ENCODE assay signal across 1 cellular context in genomic region chr19:5536337-5536894, GRCh38.
TF ChIP-seq lines count a peak whose summit lies in the region.

No MANE protein-coding gene starts in this region.

TF ChIP-seq in HEK293, 187 proteins besides CTCF, POLR2A, EP300 and RAD21 (continued from another document and continues in another):
- TF ChIP-seq ZNF398 (tag by site-specific recombination; IDR thresholded peaks at IDR 0.05) (peak; percentile 33; the same call in 1 of the 2 replicates), ZNF121 (tag by site-specific recombination; IDR thresholded peaks at IDR 0.05) (no peak), ZNF837 (tag by site-specific recombination; IDR thresholded peaks at IDR 0.05) (no peak), ZNF626 (tag by site-specific recombination; IDR thresholded peaks at IDR 0.05) (no peak), ZNF394 (tag by site-specific recombination; IDR thresholded peaks at IDR 0.05; ENCODE audit: borderline replicate concordance) (no peak), GLIS2 (tag by site-specific recombination; IDR thresholded peaks at IDR 0.05) (peak; percentile 72), ZNF155 (tag by site-specific recombination; IDR thresholded peaks at IDR 0.05) (no peak), ZNF692 (tag by site-specific recombination; IDR thresholded peaks at IDR 0.05) (peak; percentile 22; the same call in 1 of the 2 replicates), KLF8 (tag by site-specific recombination; IDR thresholded peaks at IDR 0.05) (no peak), ZNF670 (tag by site-specific recombination; IDR thresholded peaks at IDR 0.05; ENCODE audit: low read depth) (no peak), ZNF664 (tag by site-specific recombination; IDR thresholded peaks at IDR 0.05) (no peak), ZBTB1 (tag by site-specific recombination; IDR thresholded peaks at IDR 0.05) (no peak), ZNF140 (tag by site-specific recombination; IDR thresholded peaks at IDR 0.05) (no peak), ZNF148 (tag by site-specific recombination; IDR thresholded peaks at IDR 0.05; ENCODE audit: borderline replicate concordance) (no peak), ZEB2 (tag by site-specific recombination; IDR thresholded peaks at IDR 0.05) (peak; percentile 77), BCL11B (tag by site-specific recombination; IDR thresholded peaks at IDR 0.05; ENCODE audit: low read depth) (no peak), PRDM2 (tag by site-specific recombination; IDR thresholded peaks at IDR 0.05; ENCODE audit: borderline replicate concordance) (no peak), ZNF747 (tag by site-specific recombination; IDR thresholded peaks at IDR 0.05) (no peak), KLF10 (tag by site-specific recombination; IDR thresholded peaks at IDR 0.05) (no peak), ZNF23 (tag by site-specific recombination; IDR thresholded peaks at IDR 0.05; ENCODE audit: borderline replicate concordance) (no peak), ZNF518A (tag by site-specific recombination; conservative IDR thresholded peaks at IDR 0.05; ENCODE audit: low read depth) (no peak), SCRT1 (tag by site-specific recombination; IDR thresholded peaks at IDR 0.05; ENCODE audit: borderline replicate concordance) (no peak), ZNF558 (tag by site-specific recombination; IDR thresholded peaks at IDR 0.05) (no peak), ZNF830 (tag by site-specific recombination; IDR thresholded peaks at IDR 0.05; ENCODE audit: low read depth) (no peak), ZNF18 (tag by site-specific recombination; IDR thresholded peaks at IDR 0.05) (no peak), ZNF843 (tag by site-specific recombination; IDR thresholded peaks at IDR 0.05) (no peak), PBX3 (CRISPR knock-in tag; IDR thresholded peaks at IDR 0.05) (no peak), ZNF514 (tag by site-specific recombination; IDR thresholded peaks at IDR 0.05) (no peak), ZNF529 (tag by site-specific recombination; IDR thresholded peaks at IDR 0.05; ENCODE audit: insufficient replicate concordance) (no peak), ZBTB26 (tag by site-specific recombination; optimal IDR thresholded peaks at IDR 0.05) (peak; percentile 45), ZNF311 (tag by site-specific recombination; IDR thresholded peaks at IDR 0.05; ENCODE audit: borderline replicate concordance) (no peak), ELK4 (IDR thresholded peaks at IDR 0.05; ENCODE audit: borderline replicate concordance, low read depth, low read length) (no peak), ZNF266 (tag by site-specific recombination; IDR thresholded peaks at IDR 0.05; ENCODE audit: low read depth) (no peak), HOXA7 (CRISPR knock-in tag; IDR thresholded peaks at IDR 0.05; ENCODE audit: borderline replicate concordance) (no peak), SALL2 (tag by site-specific recombination; IDR thresholded peaks at IDR 0.05; ENCODE audit: borderline replicate concordance) (no peak)
